In genomic region chr14:23241061-23241715, GRCh38 we compare ENCODE assay signal across 14 cellular contexts. TPM values are rescaled to one million over a fixed set of nuclear protein-coding genes. Genes with fewer than 3 reads are reported as not detected.
"Had no signal": no experiment of that assay in that cellular context is flagged by ENCODE, and none has a peak within 500 bp of the region (broad histone marks: within the 10 kb centered on the region; RNA-seq: fewer than 3 reads in every experiment).

No MANE protein-coding gene starts in this region.

RNA-seq across cellular contexts. Expression of gene RNF212B, which starts 3.5 kb away (rescaled TPM):
- total RNA-seq: activated CD4-positive, alpha-beta memory T cell treated with anti-CD3 and anti-CD28 coated beads, Interleukin-2, amount 10 ng/mL, durations not matched to agents 7 days and 5 days; activated CD4-positive, alpha-beta T cell treated with anti-CD3 and anti-CD28 coated beads for 36 hours; activated CD4-positive, alpha-beta T cell treated with anti-CD3 and anti-CD28 coated beads, Interleukin-2, amount 10 ng/mL, durations not matched to agents 7 days and 5 days; activated CD8-positive, alpha-beta memory T cell treated with anti-CD3 and anti-CD28 coated beads, Interleukin-2, amount 10 ng/mL, durations not matched to agents 7 days and 5 days; activated CD8-positive, alpha-beta T cell treated with anti-CD3 and anti-CD28 coated beads, Interleukin-2, amount 10 ng/mL, durations not matched to agents 7 days and 5 days; activated naive CD4-positive, alpha-beta T cell treated with anti-CD3 and anti-CD28 coated beads, Interleukin-2, amount 50 U/mL, for 72 hours; activated naive CD8-positive, alpha-beta T cell treated with anti-CD3 and anti-CD28 coated beads for 36 hours; activated T-helper 2 cell treated with anti-CD3 and anti-CD28 coated beads, Interferon-gamma antibody, Interleukin-2, Interleukin-4, amounts not matched to agents 10 μg/mL and 5 μg/mL and 100 μg/mL, durations not matched to agents 14 hours and 24 hours and 36 hours; adrenal gland; ascending aorta; bronchial epithelial cell; cardiac muscle cell; T-helper 1 cell treated with Interleukin-12 subunit alpha and Interleukin-12 subunit beta and Interleukin-4 antibody, amounts not matched to agents 30 ng/mL and 1 ng/mL, for 36 hours; T-helper 2 cell treated with Interferon-gamma antibody and Interleukin-4, amounts not matched to agents 100 ng/mL and 5 ng/mL, for 36 hours had no signal
- polyA plus RNA-seq: adrenal gland, cardiac muscle cell had no signal
